8 cellular contexts compared by ENCODE assay signal in genomic region chr12:66107451-66107915, GRCh38. TPM values are rescaled to one million over a fixed set of nuclear protein-coding genes. Genes with fewer than 3 reads are reported as not detected.
A peak's percentile ranks its signal among the peaks of the same experiment; 100 is the strongest.
DNase-seq lines count a peak whose midpoint lies in the region; ATAC-seq and TF ChIP-seq lines count a peak whose summit lies in the region.

No MANE protein-coding gene starts in this region.

- peaks cover 4% of the 10 kb centered on the region; the same call in 1 of the 2 replicates for H3K4me1 ChIP-seq in SJSA1 (replicated peaks)

- POLR2A ChIA-PET in AG04449 (lab: Yijun Ruan, JAX): no interaction called here

- H3K4me3 ChIP-seq in AG04449 (ENCODE audit: low read depth, low read length) (no peak overlapping the region), SJSA1 (no peak overlapping the region), skeletal muscle cell (ENCODE audit: low read depth, low read length) (no peak overlapping the region)

- DNase-seq in AG04449 (ENCODE audit: low read depth, low spot score): peak; percentile 80
- DNase-seq in NCI-H1092 treated with DMSO at 0.1 percent for 48 hours (lab: John Stamatoyannopoulos, UW): peak; percentile 61
- peak; percentile 71 to 83 for DNase-seq in SJSA1 (ENCODE audit: low read depth in 1 of 2, low spot score in 2 of 2)
- peak; percentile 82 for DNase-seq in amniotic stem cell (lab: John Stamatoyannopoulos, UW)
- DNase-seq in hippocampal formation (lab: John Stamatoyannopoulos, UW): peak; percentile 9 to 53
- DNase-seq in skeletal muscle cell (ENCODE audit: low read depth): peak; percentile 85

- no peak overlapping the region for H3K27ac ChIP-seq in SJSA1

- H3K27me3 ChIP-seq in SJSA1 (replicated peaks): no peaks in the 10 kb centered on the region

- no peaks in the 10 kb centered on the region for H3K9me3 ChIP-seq in SJSA1 (replicated peaks)

- CTCF ChIA-PET in AG04449 (lab: Yijun Ruan, JAX): interaction anchor here (0.6 to 4.7 kb wide), 34 partner anchors 9 to 1217 kb away, joined by 3 to 42 read pairs (median 4); partner anchors contain the start of gene LLPH

- H3K36me3 ChIP-seq in SJSA1: no peaks in the 10 kb centered on the region

- peak; percentile 64 for ATAC-seq in GM18499 (IDR thresholded peaks at IDR 0.05; ENCODE audit: insufficient read depth, unreplicated experiment)
- peak; percentile 78 for ATAC-seq in HG02840 (IDR thresholded peaks at IDR 0.05; ENCODE audit: low FRiP score, unreplicated experiment)

- peak; percentile 54 for TF ChIP-seq CTCF in AG04449 (IDR thresholded peaks at IDR 0.05; ENCODE audit: insufficient read depth, low read length, missing control alignments)

RNA-seq across cellular contexts. Expression of gene LLPH, which starts 23.1 kb away (rescaled TPM):
- 22.0 and 31.2 TPM in 2 replicates for total RNA-seq in SJSA1 (2014; rRNA removed; shearing (Covaris generic))

Comparison
In these comparisons a context has a peak if more than half of its experiments do, and no peak if none do; other contexts are left out.
1. DNase-seq: peak in every context shown above with its lines; median percentile 85 in skeletal muscle cell; 82 in amniotic stem cell; 80 in AG04449; 77 in SJSA1; 61 in NCI-H1092 treated with DMSO at 0.1 percent for 48 hours; 31 in hippocampal formation.